Comparison of ENCODE assay signal across 8 cellular contexts in the genomic region with DNA sequence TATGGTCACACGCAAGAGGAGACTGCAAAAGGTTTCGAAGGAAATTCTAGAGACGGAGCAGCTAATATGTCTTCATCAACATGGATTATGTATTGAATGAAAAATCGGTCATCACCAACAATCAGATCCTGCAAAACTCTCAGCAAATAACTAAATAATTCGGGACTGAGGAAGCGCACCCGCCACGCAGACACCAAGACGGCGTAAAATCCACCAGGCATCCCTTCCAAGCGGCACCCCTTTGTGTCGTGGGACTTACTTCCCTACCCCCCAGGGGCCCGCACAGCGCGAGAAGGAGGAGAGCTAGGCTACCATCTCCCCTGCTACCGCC. TPM values are rescaled to one million over a fixed set of nuclear protein-coding genes. Genes with fewer than 3 reads are reported as not detected.
DNase-seq lines count a peak whose midpoint lies in the region; ATAC-seq and TF ChIP-seq lines count a peak whose summit lies in the region.

No MANE protein-coding gene starts in this region.

- H3K4me1 ChIP-seq in Caco-2 (peaks cover 12% of the 10 kb centered on the region), upper lobe of right lung (peaks cover 21% of the 10 kb centered on the region)

- TF ChIP-seq CTCF in Caco-2 (IDR thresholded peaks at IDR 0.05; ENCODE audit: insufficient read depth in 1 of 2, low read depth in 1 of 2, low read length in 1 of 2, severe bottlenecking in 1 of 2, unreplicated experiment in 1 of 2) (peak in 1 of 2 experiments; percentile 57), NB4 (IDR thresholded peaks at IDR 0.05; ENCODE audit: low read depth, low read length) (no peak), upper lobe of right lung (IDR thresholded peaks at IDR 0.05) (no peak)

- intact Hi-C loops in Caco-2 (cut with micrococcal nuclease; ENCODE audit: unreplicated experiment) = loop anchor here (5.0 kb wide), 1 partner anchor 211 kb away; a partner anchor contains a TSS
- intact Hi-C loops in upper lobe of right lung (cut with DNase I) = no loop called here

- H3K4me1 Mint-ChIP-seq in Caco-2 (ENCODE audit: low read depth, unreplicated experiment) (peaks cover 26% of the 10 kb centered on the region), memory B cell (peaks cover 21% of the 10 kb centered on the region)

- POLR2A ChIA-PET in Caco-2 (lab: Charles Lee) = interaction anchor here (0.5 to 1.8 kb wide), 6 partner anchors 47 to 1046 kb away, joined by 4 to 9 read pairs (median 6); a partner anchor contains a TSS

- H3K4me3 Mint-ChIP-seq in Caco-2 (ENCODE audit: unreplicated experiment) (peak overlapping the region; percentile 87), memory B cell (peak overlapping the region; percentile 96)

- H3K9me3 Mint-ChIP-seq in Caco-2 (ENCODE audit: unreplicated experiment) = no peaks in the 10 kb centered on the region
- H3K9me3 Mint-ChIP-seq in memory B cell = no peaks in the 10 kb centered on the region

- no peak for TF ChIP-seq POLR2A in NB4 (IDR thresholded peaks at IDR 0.05; ENCODE audit: extremely low read depth, insufficient read length)

- peak overlapping the region; percentile 85 for H3K4me3 ChIP-seq in Caco-2 (ENCODE audit: low read depth, low read length)
- H3K4me3 ChIP-seq in NB4 (ENCODE audit: low read depth, low read length) = peak overlapping the region; percentile 69
- H3K4me3 ChIP-seq in upper lobe of right lung = peak overlapping the region; percentile 99

- DNase-seq in Caco-2 (no peak), NB4 (ENCODE audit: low read depth) (no peak), memory B cell (ENCODE audit: low spot score in 2 of 2) (no peak), upper lobe of right lung (no peak), NCI-H1092 treated with DMSO at 0.1 percent for 48 hours (lab: John Stamatoyannopoulos, UW) (no peak), NCI-H446 (lab: John Stamatoyannopoulos, UW) (no peak)

- H3K9me3 ChIP-seq in Caco-2 (no peaks in the 10 kb centered on the region), upper lobe of right lung (no peaks in the 10 kb centered on the region)

- H3K27ac ChIP-seq in cingulate gyrus (ENCODE audit: low read depth, low read length) = peak overlapping the region; percentile 84
- peak overlapping the region; percentile 87 for H3K27ac ChIP-seq in upper lobe of right lung

- H3K36me3 Mint-ChIP-seq in Caco-2 (ENCODE audit: insufficient read depth, unreplicated experiment) = peaks cover 34% of the 10 kb centered on the region
- peaks cover 6% of the 10 kb centered on the region for H3K36me3 Mint-ChIP-seq in memory B cell

- H3K27me3 Mint-ChIP-seq in Caco-2 (ENCODE audit: insufficient read depth, unreplicated experiment) (no peaks in the 10 kb centered on the region), memory B cell (no peaks in the 10 kb centered on the region)

- TSS peak; percentile 54 for BruUV-seq in Caco-2 (replicated peaks; lab: Mats Ljungman, UMichigan)

- no peaks in the 10 kb centered on the region for H3K27me3 ChIP-seq in Caco-2 (replicated peaks; ENCODE audit: control insufficient read depth, insufficient read depth, low read length)
- H3K27me3 ChIP-seq in upper lobe of right lung = no peaks in the 10 kb centered on the region

- CTCF ChIA-PET in Caco-2 (lab: Charles Lee) = interaction anchor here (0.6 to 2.3 kb wide), 8 partner anchors 8 to 319 kb away, joined by 3 to 21 read pairs (median 4); a partner anchor contains a TSS

- H3K27ac Mint-ChIP-seq in Caco-2 (ENCODE audit: unreplicated experiment) (peak overlapping the region; percentile 82), memory B cell (peak overlapping the region; percentile 95)

- H3K36me3 ChIP-seq in Caco-2 (ENCODE audit: control insufficient read depth, insufficient read depth, low read length) (no peaks in the 10 kb centered on the region; the same call in 1 of the 2 replicates), upper lobe of right lung (no peaks in the 10 kb centered on the region)

- ATAC-seq in GM21447 (IDR thresholded peaks at IDR 0.05; ENCODE audit: unreplicated experiment) (peak; percentile 38), memory B cell (ENCODE audit: low read depth) (peak; percentile 59), upper lobe of right lung (peak; percentile 65)

RNA-seq across cellular contexts. Expression of a gene that starts 0.7 kb away (rescaled TPM):
- total RNA-seq in Caco-2 (2022) = 7.8 and 8.0 TPM in 2 replicates
- total RNA-seq in upper lobe of right lung = 7.5 TPM

RNA-seq across cellular contexts. Expression of a gene that starts 1.0 kb away (rescaled TPM):
- total RNA-seq in Caco-2 (2022) (34.8 and 40.0 TPM in 2 replicates), upper lobe of right lung (12.0 TPM)

RNA-seq across cellular contexts. Expression of a gene that starts 30.3 kb away (rescaled TPM):
- total RNA-seq in Caco-2 (2022) (26.3 and 28.2 TPM in 2 replicates), upper lobe of right lung (49.0 TPM)
